Comparison of ENCODE assay signal across 9 cellular contexts in the genomic region with DNA sequence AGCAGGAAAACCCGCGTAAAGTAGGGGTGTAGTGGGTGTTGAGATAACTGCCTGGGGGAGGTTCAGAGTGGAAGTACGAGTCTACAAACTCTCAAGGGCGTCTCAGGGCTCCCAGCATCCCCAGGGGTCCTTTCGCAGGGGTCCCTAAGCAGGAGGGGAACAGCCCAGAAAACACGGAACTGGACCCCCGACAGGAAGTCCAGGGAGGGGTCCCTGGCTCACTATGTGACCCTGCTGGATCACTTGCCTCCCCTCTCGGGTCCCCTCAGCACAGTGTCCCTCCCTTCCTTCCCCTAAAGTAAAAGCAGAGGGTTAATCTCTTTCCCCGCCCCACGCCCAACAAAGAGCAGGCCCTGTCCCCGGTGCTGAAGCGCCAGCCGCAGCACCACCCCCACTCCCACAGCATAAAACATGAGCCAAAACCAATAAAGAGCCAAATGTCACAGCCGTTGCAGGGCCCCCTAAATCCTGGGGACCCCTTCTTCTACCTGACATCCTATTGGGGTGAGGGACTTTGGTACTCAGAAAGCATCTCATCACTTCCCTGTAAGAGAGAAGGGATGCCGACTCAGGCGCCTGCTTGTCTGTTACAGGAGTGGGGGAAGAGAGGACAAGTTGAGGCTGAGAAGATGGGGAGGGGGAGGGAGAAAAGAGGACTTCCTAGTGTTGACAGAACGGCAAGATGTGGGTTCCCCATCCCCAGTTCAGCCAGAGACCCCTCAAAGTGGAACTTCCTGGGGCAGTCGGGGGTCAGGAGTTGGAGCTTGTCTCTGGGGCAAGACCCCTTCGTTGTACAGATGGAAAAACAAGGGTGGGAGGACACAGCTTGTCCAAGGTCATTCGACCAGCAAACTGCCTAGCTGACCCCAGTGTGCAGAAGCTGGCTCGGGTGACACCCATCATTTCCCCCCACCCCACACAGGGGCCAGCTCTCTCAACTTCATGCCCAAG. TPM values are rescaled to one million over a fixed set of nuclear protein-coding genes. Genes with fewer than 3 reads are reported as not detected.
A peak's percentile ranks its signal among the peaks of the same experiment; 100 is the strongest.
DNase-seq lines count a peak whose midpoint lies in the region; ATAC-seq and TF ChIP-seq lines count a peak whose summit lies in the region.
"Had no signal": no experiment of that assay in that cellular context is flagged by ENCODE, and none has a peak within 500 bp of the region (broad histone marks: within the 10 kb centered on the region; RNA-seq: fewer than 3 reads in every experiment).

No MANE protein-coding gene starts in this region.

- no peaks in the 10 kb centered on the region for H3K36me3 Mint-ChIP-seq in T-cell

- CTCF ChIA-PET in T-cell (lab: Charles Lee): no interaction called here

- H3K27ac Mint-ChIP-seq in T-cell: no peak overlapping the region

- H3K9me3 Mint-ChIP-seq in T-cell: no peaks in the 10 kb centered on the region

- no peaks in the 10 kb centered on the region for H3K4me1 ChIP-seq in foreskin keratinocyte

- H3K4me3 Mint-ChIP-seq in T-cell: peak overlapping the region in 1 of 3 donors; percentile 54

- H3K27me3 Mint-ChIP-seq in T-cell: peaks cover 48 to 68% of the 10 kb centered on the region in 2 donors

- peaks cover 19 to 22% (median 20%) of the 10 kb centered on the region in 3 donors for H3K4me1 Mint-ChIP-seq in T-cell

- no peak for TF ChIP-seq POLR2A in erythroblast (IDR thresholded peaks at IDR 0.05; ENCODE audit: low read length)

- H3K27ac ChIP-seq in foreskin keratinocyte: no peak overlapping the region

- no peak for TF ChIP-seq CTCF in foreskin keratinocyte (conservative IDR thresholded peaks at IDR 0.05)

- POLR2A ChIA-PET in T-cell (lab: Charles Lee): no interaction called here

- ATAC-seq in T-cell (replicated peaks in 1 of 4) (peak in 2 of 4 experiments; percentile 38 to 67), foreskin keratinocyte (no peak)
- ATAC-seq: Panc1 had no signal

- peak; percentile 56 for DNase-seq in activated CD4-positive, alpha-beta T cell treated with anti-CD3 and anti-CD28 coated beads for 48 hours
- DNase-seq in activated CD4-positive, alpha-beta T cell treated with anti-CD3 and anti-CD28 coated beads for 1 hour: no peak
- peak in 26 of 34 experiments; percentile 10 to 51 (median 28) for DNase-seq in T-cell
- DNase-seq in erythroblast (lab: John Stamatoyannopoulos, UW): peak; percentile 30 to 38
- peak; percentile 43 for DNase-seq in stimulated activated CD8-positive, alpha-beta memory T cell treated with anti-CD3 and anti-CD28 coated beads, Interleukin-4, amount 100 ng/mL, for 48 hours
- no peak for DNase-seq in MV-4-11 (lab: John Stamatoyannopoulos, UW)
- DNase-seq in activated CD4-positive, CD25-positive, alpha-beta regulatory T cell treated with anti-CD3 and anti-CD28 coated beads, Interleukin-2, amount 50 U/mL, for 72 hours: no peak
- DNase-seq in foreskin keratinocyte: no peak

- H3K27me3 ChIP-seq in foreskin keratinocyte: peaks cover 62% of the 10 kb centered on the region

RNA-seq across cellular contexts. Expression of gene NEFH, which starts 1.4 kb away (rescaled TPM):
- total RNA-seq in T-cell (under 1 TPM; 0.47 to 0.86 (median 0.73) TPM), foreskin keratinocyte (1.6 and 1.9 TPM in 2 replicates)
- polyA plus RNA-seq in foreskin keratinocyte: 1.3 and 1.6 TPM in 2 replicates

RNA-seq across cellular contexts. Expression of gene RFPL1, which starts 40.2 kb away (rescaled TPM):
- under 1 TPM in 1 of 5 donors, not detected in 4; 0.22 TPM for total RNA-seq in T-cell
- total RNA-seq in foreskin keratinocyte: not detected in 2 replicates
- polyA plus RNA-seq in foreskin keratinocyte: not detected in 2 replicates

Comparison
In these comparisons a context has a peak if more than half of its experiments do, and no peak if none do; other contexts are left out.
1. DNase-seq: peak in activated CD4-positive, alpha-beta T cell treated with anti-CD3 and anti-CD28 coated beads for 48 hours (single experiment), T-cell (26 of 34), erythroblast (2 of 2) and stimulated activated CD8-positive, alpha-beta memory T cell treated with anti-CD3 and anti-CD28 coated beads, Interleukin-4, amount 100 ng/mL, for 48 hours (single experiment); none in activated CD4-positive, alpha-beta T cell treated with anti-CD3 and anti-CD28 coated beads for 1 hour (single experiment), MV-4-11 (single experiment), activated CD4-positive, CD25-positive, alpha-beta regulatory T cell treated with anti-CD3 and anti-CD28 coated beads, Interleukin-2, amount 50 U/mL, for 72 hours (single experiment) and foreskin keratinocyte (0 of 2).